8 cellular contexts compared by ENCODE assay signal in the genomic region with DNA sequence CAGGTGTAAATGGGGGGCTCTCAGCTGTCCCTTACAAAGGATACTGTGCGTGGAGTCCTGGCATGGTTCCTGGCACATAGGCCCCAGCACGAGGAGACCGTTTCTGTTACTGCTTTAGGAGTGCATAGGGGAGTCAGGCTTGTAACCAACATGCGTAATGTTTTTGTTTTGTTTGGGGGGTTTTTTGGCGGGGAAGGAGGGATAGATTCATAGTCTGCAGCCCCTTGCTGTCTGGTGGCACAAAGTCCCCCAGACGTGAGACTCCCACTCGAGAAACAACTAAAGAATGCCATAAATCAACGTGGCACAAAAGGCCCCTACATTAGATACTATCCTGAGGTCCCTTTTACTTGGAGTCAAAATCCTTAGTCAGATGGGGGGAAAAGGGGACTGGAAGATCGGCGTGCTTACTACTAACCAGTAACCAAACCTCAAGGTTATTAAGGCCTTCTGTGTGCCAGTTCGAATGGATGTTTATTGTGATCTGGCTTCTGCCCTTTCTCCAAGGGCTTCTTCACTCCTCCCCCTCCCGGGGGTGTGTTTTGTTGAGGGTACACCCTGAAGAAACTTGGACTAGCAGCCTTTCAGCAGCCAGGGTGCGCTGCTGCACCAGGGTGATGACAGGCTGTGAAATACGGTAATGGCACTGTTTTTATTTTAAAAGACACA. TPM values are rescaled to one million over a fixed set of nuclear protein-coding genes. Genes with fewer than 3 reads are reported as not detected.
DNase-seq lines count a peak whose midpoint lies in the region; ATAC-seq lines count a peak whose summit lies in the region.

No MANE protein-coding gene starts in this region.

- H3K4me1 ChIP-seq in esophagus (ENCODE audit: control insufficient read depth in 2 of 2, insufficient read depth in 2 of 2, low read length in 1 of 2) (peaks cover 2 to 5% of the 10 kb centered on the region in 2 donors), muscle layer of duodenum (ENCODE audit: control insufficient read depth in 1 of 2, insufficient read depth in 2 of 2, low read length in 2 of 2) (peaks cover 23 to 61% of the 10 kb centered on the region in 2 donors)

- H3K9me3 ChIP-seq in esophagus (ENCODE audit: control insufficient read depth in 2 of 2, insufficient read depth in 1 of 2, low read depth in 1 of 2, low read length in 1 of 2) (no peaks in the 10 kb centered on the region), muscle layer of duodenum (ENCODE audit: control insufficient read depth in 1 of 2, low read length in 2 of 2) (no peaks in the 10 kb centered on the region)

- peak; percentile 90 for DNase-seq in CD1c-positive myeloid dendritic cell (ENCODE audit: extremely low spot score)
- peak; percentile 95 for DNase-seq in OCI-M1 (lab: John Stamatoyannopoulos, UW)
- DNase-seq in activated T-cell treated with anti-CD3 and anti-CD28 coated beads for 48 hours (ENCODE audit: low read depth) = peak; percentile 78
- DNase-seq in stimulated activated CD8-positive, alpha-beta memory T cell treated with anti-CD3 and anti-CD28 coated beads, Interleukin-7, amount 100 ng/mL, for 1 hour (ENCODE audit: low read depth in 2 of 2) = peak; percentile 66 to 67

- ATAC-seq in GM19468 (IDR thresholded peaks at IDR 0.05; ENCODE audit: extremely low read depth, unreplicated experiment) = peak; percentile 16

- H3K4me1 Mint-ChIP-seq in IgD-negative memory B cell = peaks cover 31 to 48% (median 41%) of the 10 kb centered on the region in 3 donors

- H3K9me3 Mint-ChIP-seq in IgD-negative memory B cell = no peaks in the 10 kb centered on the region

- H3K4me3 Mint-ChIP-seq in IgD-negative memory B cell = peak overlapping the region; percentile 97 to 100 (median 100)

- H3K4me3 ChIP-seq in esophagus (ENCODE audit: low read depth in 1 of 2, low read length in 2 of 2) = peak overlapping the region; percentile 94 to 95
- peak overlapping the region; percentile 90 to 96 for H3K4me3 ChIP-seq in muscle layer of duodenum (ENCODE audit: low read depth in 1 of 2, low read length in 2 of 2)

- H3K27ac ChIP-seq in esophagus (ENCODE audit: low read depth in 2 of 2, low read length in 1 of 2) (peak overlapping the region; percentile 91 to 95), muscle layer of duodenum (ENCODE audit: low read length) (peak overlapping the region; percentile 89)

- H3K27me3 ChIP-seq in esophagus (ENCODE audit: control insufficient read depth in 1 of 2, insufficient read depth in 2 of 2, low read length in 2 of 2) = no peaks in the 10 kb centered on the region
- H3K27me3 ChIP-seq in muscle layer of duodenum (ENCODE audit: low read depth, low read length) = no peaks in the 10 kb centered on the region

- WGBS in esophagus, 2 donors = 1 to 2% methylated on average over 14 of the region's 14 CpGs

- H3K27me3 Mint-ChIP-seq in IgD-negative memory B cell = no peaks in the 10 kb centered on the region

- H3K36me3 Mint-ChIP-seq in IgD-negative memory B cell = peaks cover 6% of the 10 kb centered on the region

- H3K36me3 ChIP-seq in esophagus (ENCODE audit: control insufficient read depth in 2 of 2, insufficient read depth in 2 of 2, low read length in 1 of 2) (peaks cover 7 to 15% of the 10 kb centered on the region in 2 donors), muscle layer of duodenum (ENCODE audit: control insufficient read depth in 1 of 2, insufficient read depth in 2 of 2, low read length in 2 of 2) (peaks cover 40% of the 10 kb centered on the region in 2 donors)

- H3K27ac Mint-ChIP-seq in IgD-negative memory B cell = peak overlapping the region; percentile 97 to 99 (median 99)

RNA-seq across cellular contexts. Expression of gene ISCU, which starts 0.9 kb away (rescaled TPM):
- polyA plus RNA-seq in IgD-negative memory B cell (488 TPM), esophagus (10 to 100 TPM; 38.7 to 87.2 TPM)

RNA-seq across cellular contexts. Expression of gene SART3, which starts 2.3 kb away (rescaled TPM):
- polyA plus RNA-seq in IgD-negative memory B cell = 51.9 TPM
- polyA plus RNA-seq in esophagus = 10 to 100 TPM; 10.8 to 16.0 TPM

RNA-seq across cellular contexts. Expression of gene TMEM119, which starts 34.6 kb away (rescaled TPM):
- 0.33 TPM for polyA plus RNA-seq in IgD-negative memory B cell
- polyA plus RNA-seq in esophagus = under 1 TPM; 0.54 to 0.63 TPM

RNA-seq across cellular contexts. Expression of gene FICD, which starts 48.2 kb away (rescaled TPM):
- 3.5 TPM for polyA plus RNA-seq in IgD-negative memory B cell
- 1 to 10 TPM; 1.1 TPM for polyA plus RNA-seq in esophagus

Comparison
In these comparisons a context has a peak if more than half of its experiments do, and no peak if none do; other contexts are left out.
1. Peak in every context shown above with its lines: DNase-seq, ATAC-seq, H3K4me3 ChIP-seq and H3K27ac ChIP-seq.